In genomic region chrX:12721042-12721441, GRCh38 we compare ENCODE assay signal across 22 cellular contexts.
A peak's percentile ranks its signal among the peaks of the same experiment; 100 is the strongest.
DNase-seq lines count a peak whose midpoint lies in the region; ATAC-seq and TF ChIP-seq lines count a peak whose summit lies in the region.
"Had no signal": no experiment of that assay in that cellular context is flagged by ENCODE, and none has a peak within 500 bp of the region (broad histone marks: within the 10 kb centered on the region; RNA-seq: fewer than 3 reads in every experiment).

No MANE protein-coding gene starts in this region.

- DNase-seq in DND-41: peak; percentile 4
- peak; percentile 8 for DNase-seq in HT1080 (ENCODE audit: low read depth)
- peak; percentile 16 for DNase-seq in amniotic epithelial cell (ENCODE audit: low read depth)
- DNase-seq in Kasumi-1 (lab: John Stamatoyannopoulos, UW): no peak
- no peak for DNase-seq in retina
- no peak for DNase-seq in NCI-H526 (lab: John Stamatoyannopoulos, UW)
- DNase-seq in NCI-H1048 (lab: John Stamatoyannopoulos, UW): no peak
- DNase-seq: activated CD4-positive, alpha-beta T cell treated with anti-CD3 and anti-CD28 coated beads for 48 hours; activated CD8-positive, alpha-beta memory T cell treated with anti-CD3 and anti-CD28 coated beads, Interleukin-2, amount 50 U/mL, for 4 hours; anterior cingulate cortex; HCEC 1CT; left colon; MG63; NCI-H1930; NCI-H446 treated with DMSO at 0.1 percent for 48 hours; stimulated activated CD4-positive, alpha-beta T cell treated with anti-CD3 and anti-CD28 coated beads, Interleukin-4, amount 100 ng/mL, for 4 hours; stimulated activated CD8-positive, alpha-beta memory T cell treated with anti-CD3 and anti-CD28 coated beads, Interleukin-4, amount 100 ng/mL, for 48 hours; T-helper 9 cell had no signal

- no peak overlapping the region for H3K4me3 ChIP-seq in DND-41 (ENCODE audit: low read depth in 1 of 2, low read length in 2 of 2)
- no peak overlapping the region for H3K4me3 ChIP-seq in liver (ENCODE audit: low read depth in 1 of 3, low read length in 3 of 3)
- H3K4me3 ChIP-seq: MG63, SJSA1, skin epidermis, suprapubic skin had no signal

- no peak overlapping the region for H3K27ac ChIP-seq in DND-41 (ENCODE audit: low read length)
- H3K27ac ChIP-seq in liver (ENCODE audit: low read depth in 1 of 2, low read length in 2 of 2): no peak overlapping the region
- H3K27ac ChIP-seq: SJSA1, skin epidermis, suprapubic skin had no signal

- TF ChIP-seq CTCF in DND-41 (IDR thresholded peaks at IDR 0.05; ENCODE audit: borderline replicate concordance, extremely low read depth, low read length, poor library complexity, severe bottlenecking) (no peak), liver (IDR thresholded peaks at IDR 0.05; ENCODE audit: low read depth, low read length, missing input control) (no peak)

- H4K20me1 ChIP-seq in DND-41 (ENCODE audit: insufficient read depth, low read length): no peaks in the 10 kb centered on the region

- TF ChIP-seq RAD21 in liver (IDR thresholded peaks at IDR 0.05): no peak

- no peak for ATAC-seq in DND-41 (ENCODE audit: insufficient read depth, low read depth)
- ATAC-seq: left colon had no signal

- H3K4me2 ChIP-seq in DND-41 (ENCODE audit: insufficient read depth, low read length): no peak overlapping the region

- H3K79me2 ChIP-seq in DND-41 (ENCODE audit: insufficient read depth, low read length): no peaks in the 10 kb centered on the region

- H3K4me1 ChIP-seq in DND-41 (ENCODE audit: insufficient read depth, low read length): no peaks in the 10 kb centered on the region
- H3K4me1 ChIP-seq in liver (ENCODE audit: control insufficient read depth in 4 of 4, insufficient read depth in 4 of 4, low read length in 3 of 4): no peaks in the 10 kb centered on the region
- H3K4me1 ChIP-seq: SJSA1, suprapubic skin had no signal

- H3K9me3 ChIP-seq in DND-41 (ENCODE audit: insufficient read depth, low read length, severe bottlenecking): no peaks in the 10 kb centered on the region
- H3K9me3 ChIP-seq in liver (ENCODE audit: control insufficient read depth in 4 of 4, low read length in 3 of 4): no peaks in the 10 kb centered on the region
- H3K9me3 ChIP-seq: MG63, SJSA1, suprapubic skin had no signal

- no peak overlapping the region for H3K9ac ChIP-seq in DND-41 (ENCODE audit: low read depth, low read length)
- H3K9ac ChIP-seq in liver (ENCODE audit: low read depth in 1 of 2, low read length in 2 of 2): no peak overlapping the region

- WGBS in liver: 57% methylated on average over 8 of the region's 8 CpGs

- no peaks in the 10 kb centered on the region for H3K27me3 ChIP-seq in DND-41 (ENCODE audit: insufficient read depth, low read length, poor library complexity)
- no peaks in the 10 kb centered on the region for H3K27me3 ChIP-seq in liver (ENCODE audit: control insufficient read depth in 4 of 4, insufficient read depth in 4 of 4, low read length in 3 of 4)
- H3K27me3 ChIP-seq: MG63, SJSA1, suprapubic skin had no signal

- H2AFZ ChIP-seq in DND-41 (ENCODE audit: low read depth, low read length): no peak overlapping the region

- no peaks in the 10 kb centered on the region for H3K36me3 ChIP-seq in DND-41 (ENCODE audit: insufficient read depth, low read length)
- no peaks in the 10 kb centered on the region for H3K36me3 ChIP-seq in liver (ENCODE audit: control insufficient read depth in 4 of 4, insufficient read depth in 3 of 4, low read depth in 1 of 4, low read length in 3 of 4)
- H3K36me3 ChIP-seq: MG63, SJSA1, suprapubic skin had no signal

TF ChIP-seq in liver, 16 proteins besides CTCF, POLR2A, EP300 and RAD21:
- TF ChIP-seq MAX (IDR thresholded peaks at IDR 0.05): no peak
- TF ChIP-seq HNF4G (IDR thresholded peaks at IDR 0.05): no peak
- TF ChIP-seq REST (IDR thresholded peaks at IDR 0.05): peak; percentile 72
- no peak for TF ChIP-seq ZBTB33 (IDR thresholded peaks at IDR 0.05)

Comparison
In these comparisons a context has a peak if more than half of its experiments do, and no peak if none do; other contexts are left out.
1. DNase-seq: peak in DND-41 (single experiment), HT1080 (single experiment) and amniotic epithelial cell (single experiment); none in Kasumi-1 (0 of 2), retina (single experiment), NCI-H526 (0 of 2) and NCI-H1048 (single experiment).